ENCODE assay signal across 8 cellular contexts in the genomic region with DNA sequence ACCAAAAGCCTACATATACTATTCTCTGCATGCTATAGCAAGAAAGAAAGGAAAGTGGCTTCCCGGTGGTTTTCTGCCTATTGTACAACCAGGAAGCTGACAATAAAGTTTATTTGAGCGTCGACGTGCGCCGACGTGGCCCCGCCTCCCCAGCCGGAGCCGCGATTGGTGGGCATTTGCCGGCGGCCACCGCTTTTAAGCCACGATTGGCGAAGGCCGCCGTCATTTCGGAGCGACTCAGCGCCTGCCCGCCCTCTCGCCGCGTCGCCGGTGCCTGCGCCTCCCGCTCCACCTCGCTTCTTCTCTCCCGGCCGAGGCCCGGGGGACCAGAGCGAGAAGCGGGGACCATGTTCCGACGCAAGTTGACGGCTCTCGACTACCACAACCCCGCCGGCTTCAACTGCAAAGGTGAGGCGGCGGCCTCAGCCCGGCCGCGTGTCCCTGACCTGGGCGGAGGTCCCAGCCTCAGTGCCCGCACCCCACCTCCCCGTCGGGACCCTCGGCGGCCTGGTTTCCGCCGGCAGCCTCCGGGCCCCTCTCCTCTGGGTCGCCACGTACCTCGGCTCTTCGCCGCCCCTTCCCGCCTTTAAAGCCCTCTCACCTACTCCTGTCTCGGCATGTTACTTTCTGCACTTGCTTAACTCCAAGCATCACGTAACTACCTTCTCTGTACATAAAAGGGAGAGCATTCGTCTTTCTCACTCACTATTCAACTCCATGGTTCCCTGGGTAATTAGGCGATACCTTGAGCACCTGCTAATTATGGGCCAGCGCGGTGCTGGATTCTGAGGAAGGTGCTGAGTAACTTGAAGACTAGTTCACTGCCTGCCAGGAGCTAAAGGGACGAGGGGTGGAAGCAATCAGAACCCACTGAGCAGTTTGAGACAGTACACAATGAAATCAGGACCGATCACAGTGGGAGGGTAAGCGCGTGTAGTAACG. TPM values are rescaled to one million over a fixed set of nuclear protein-coding genes. Genes with fewer than 3 reads are reported as not detected.
A peak's percentile ranks its signal among the peaks of the same experiment; 100 is the strongest.
DNase-seq lines count a peak whose midpoint lies in the region; ATAC-seq and TF ChIP-seq lines count a peak whose summit lies in the region.

TSS of gene RTRAF (plus strand) at position 254 of the 942 bp plus-strand sequence. CDS start at position 348, 94 bp downstream.

- peak within 1 kb of the TSS; percentile 94 for H3K9ac ChIP-seq in BLaER1

- no peak for TF ChIP-seq CTCF in left lung (IDR thresholded peaks at IDR 0.05)

- H3K4me2 ChIP-seq in BLaER1: peak within 1 kb of the TSS; percentile 91

- peak within 1 kb of the TSS; percentile 89 for H3K4me3 ChIP-seq in BLaER1
- H3K4me3 ChIP-seq in left lung: peak within 1 kb of the TSS; percentile 76 to 80

- intact Hi-C loops in left lung (cut with DNase I): loop anchor here in 1 of 2 donors (10.0 kb wide), 2 partner anchors 205 to 725 kb away; no protein-coding TSS in a partner anchor

- H4K20me1 ChIP-seq in BLaER1: peaks cover 38% of the 10 kb centered on the region

- peak within 1 kb of the TSS; percentile 88 for H3K27ac ChIP-seq in BLaER1
- H3K27ac ChIP-seq in left lung: peak within 1 kb of the TSS; percentile 75 to 89

- peaks cover 45% of the 10 kb centered on the region for H3K4me1 ChIP-seq in BLaER1
- peaks cover 6 to 40% of the 10 kb centered on the region in 2 donors for H3K4me1 ChIP-seq in left lung

- ATAC-seq in GM19324 (IDR thresholded peaks at IDR 0.05; ENCODE audit: low FRiP score, unreplicated experiment): peak; percentile 98
- ATAC-seq in HG03469 (IDR thresholded peaks at IDR 0.05; ENCODE audit: unreplicated experiment): peak; percentile 88
- peak; percentile 100 for ATAC-seq in left lung

- H3K36me3 ChIP-seq in BLaER1 (peaks cover 30% of the 10 kb centered on the region), left lung (peaks cover 0 to 32% of the 10 kb centered on the region in 2 donors)

- H3K27me3 ChIP-seq in BLaER1 (no peaks in the 10 kb centered on the region), left lung (no peaks in the 10 kb centered on the region)

- DNase-seq in NCI-H526 treated with DMSO at 0.1 percent for 48 hours (lab: John Stamatoyannopoulos, UW): peak; percentile 87
- peak; percentile 89 for DNase-seq in activated CD4-positive, alpha-beta T cell treated with anti-CD3 and anti-CD28 coated beads, Interleukin-2, amount 50 U/mL, for 1 hour
- DNase-seq in dedifferentiated amniotic fluid mesenchymal stem cell (ENCODE audit: extremely low spot score): peak; percentile 82
- peak; percentile 95 to 99 for DNase-seq in left lung
- DNase-seq in stimulated activated CD4-positive, alpha-beta T cell treated with anti-CD3 and anti-CD28 coated beads, Interleukin-2, amount 100 ng/mL, for 48 hours: peak; percentile 84 to 89

- H3K9me3 ChIP-seq in BLaER1: no peaks in the 10 kb centered on the region
- no peaks in the 10 kb centered on the region for H3K9me3 ChIP-seq in left lung

RNA-seq across cellular contexts. Expression of gene RTRAF, which starts in this region (rescaled TPM):
- 100 to 1,000 TPM; 126 to 134 TPM for total RNA-seq in left lung

Comparison
In these comparisons a context has a peak if more than half of its experiments do, and no peak if none do; other contexts are left out.
1. Peak in every context shown above with its lines: DNase-seq, ATAC-seq, H3K4me3 ChIP-seq and H3K27ac ChIP-seq.